9 cellular contexts compared by ENCODE assay signal in the genomic region with DNA sequence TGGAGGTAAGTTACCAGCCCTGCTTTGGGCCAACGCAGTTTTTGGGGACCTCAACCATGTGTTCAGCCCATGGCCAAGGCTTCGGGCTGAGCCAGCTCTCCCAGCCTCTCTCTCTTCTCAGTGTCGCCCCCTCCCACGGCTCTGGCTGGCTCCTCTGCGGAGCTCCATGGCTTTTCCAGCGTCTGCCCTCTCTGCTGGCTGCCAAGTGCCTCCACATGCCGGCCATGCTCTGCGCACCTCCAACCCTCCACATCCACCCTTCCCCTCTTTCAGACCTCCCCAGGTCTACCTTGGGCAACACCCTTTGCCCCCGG. TPM values are rescaled to one million over a fixed set of nuclear protein-coding genes. Genes with fewer than 3 reads are reported as not detected.
DNase-seq lines count a peak whose midpoint lies in the region; ATAC-seq and TF ChIP-seq lines count a peak whose summit lies in the region.
"Had no signal": no experiment of that assay in that cellular context is flagged by ENCODE, and none has a peak within 500 bp of the region (broad histone marks: within the 10 kb centered on the region; RNA-seq: fewer than 3 reads in every experiment).

No MANE protein-coding gene starts in this region.

- no peak overlapping the region for H4K8ac ChIP-seq in H9 (replicated peaks; ENCODE audit: insufficient read length, low read depth, low read length)

- DNase-seq in CD4-positive, CD25-positive, alpha-beta regulatory T cell: no peak
- DNase-seq in H9: no peak
- no peak for DNase-seq in naive thymus-derived CD4-positive, alpha-beta T cell
- no peak for DNase-seq in superior temporal gyrus (ENCODE audit: extremely low spot score)
- DNase-seq in dedifferentiated amniotic fluid mesenchymal stem cell (ENCODE audit: extremely low spot score): no peak
- DNase-seq in testis: no peak
- DNase-seq: NCI-H2029 had no signal

- peak overlapping the region; percentile 86 to 95 (median 90) for H3K4me3 Mint-ChIP-seq in CD4-positive, CD25-positive, alpha-beta regulatory T cell
- no peak overlapping the region for H3K4me3 Mint-ChIP-seq in H9
- H3K4me3 Mint-ChIP-seq in naive thymus-derived CD4-positive, alpha-beta T cell: peak overlapping the region; percentile 67 to 85 (median 80)

- no peak overlapping the region for H3K4ac ChIP-seq in H9 (ENCODE audit: low read depth, low read length)

- intact Hi-C loops in naive thymus-derived CD4-positive, alpha-beta T cell (cut with micrococcal nuclease): loop anchor here in 1 of 2 donors (1.0 to 2.0 kb wide), 3 partner anchors 14 to 79 kb away; a partner anchor contains a TSS
- intact Hi-C loops in testis (cut with DNase I; ENCODE audit: low total_unique reads): no loop called here

- H2BK120ac ChIP-seq in H9 (ENCODE audit: low read depth, low read length, poor library complexity, severe bottlenecking): no peak overlapping the region

- H2AK5ac ChIP-seq in H9 (ENCODE audit: insufficient read length, low read length): no peak overlapping the region

- peak overlapping the region; percentile 89 for H3K27ac ChIP-seq in CD4-positive, CD25-positive, alpha-beta regulatory T cell (ENCODE audit: insufficient read depth, low read length, poor library complexity, severe bottlenecking)
- no peak overlapping the region for H3K27ac ChIP-seq in H9 (ENCODE audit: insufficient read length, low read depth, low read length)
- H3K27ac ChIP-seq in adipose tissue (ENCODE audit: low read depth, low read length): peak overlapping the region; percentile 28
- H3K27ac ChIP-seq in naive thymus-derived CD4-positive, alpha-beta T cell (ENCODE audit: low read depth, low read length): peak overlapping the region; percentile 73
- H3K27ac ChIP-seq in testis: no peak overlapping the region

- peaks cover 24 to 78% (median 64%) of the 10 kb centered on the region in 4 donors for H3K4me1 Mint-ChIP-seq in CD4-positive, CD25-positive, alpha-beta regulatory T cell
- peaks cover 33 to 49% of the 10 kb centered on the region in 2 experiments for H3K4me1 Mint-ChIP-seq in H9
- peaks cover 51 to 77% (median 70%) of the 10 kb centered on the region in 7 donors for H3K4me1 Mint-ChIP-seq in naive thymus-derived CD4-positive, alpha-beta T cell

- H3K36me3 ChIP-seq in CD4-positive, CD25-positive, alpha-beta regulatory T cell (ENCODE audit: control insufficient read depth, insufficient read depth, low read length): peaks cover 21% of the 10 kb centered on the region
- H3K36me3 ChIP-seq in naive thymus-derived CD4-positive, alpha-beta T cell (ENCODE audit: control insufficient read depth in 2 of 3, insufficient read depth in 3 of 3, low read length in 3 of 3): peaks cover 0 to 15% (median 5%) of the 10 kb centered on the region in 3 experiments
- no peaks in the 10 kb centered on the region for H3K36me3 ChIP-seq in testis (ENCODE audit: low read depth, missing control alignments)

- no peak overlapping the region for H3K18ac ChIP-seq in H9 (ENCODE audit: insufficient read length, low read depth, low read length)

- H3K9me3 Mint-ChIP-seq in CD4-positive, CD25-positive, alpha-beta regulatory T cell: no peaks in the 10 kb centered on the region
- H3K9me3 Mint-ChIP-seq in H9: no peaks in the 10 kb centered on the region; a peak in 1 of 5 replicates
- H3K9me3 Mint-ChIP-seq in naive thymus-derived CD4-positive, alpha-beta T cell: no peaks in the 10 kb centered on the region

- H3K27ac Mint-ChIP-seq in CD4-positive, CD25-positive, alpha-beta regulatory T cell: peak overlapping the region; percentile 96 to 99 (median 96)
- peak overlapping the region in 2 of 3 experiments; percentile 66 to 67; a peak in 3 of 7 replicates for H3K27ac Mint-ChIP-seq in H9
- peak overlapping the region; percentile 88 to 98 (median 96) for H3K27ac Mint-ChIP-seq in naive thymus-derived CD4-positive, alpha-beta T cell

- H3K36me3 Mint-ChIP-seq in CD4-positive, CD25-positive, alpha-beta regulatory T cell: peaks cover 31% of the 10 kb centered on the region
- peaks cover 14 to 21% (median 14%) of the 10 kb centered on the region in 3 experiments; a peak in 6 of 7 replicates for H3K36me3 Mint-ChIP-seq in H9 (ENCODE audit: insufficient read depth in 1 of 3, low read depth in 3 of 3)
- peaks cover 0 to 45% (median 14%) of the 10 kb centered on the region in 5 donors for H3K36me3 Mint-ChIP-seq in naive thymus-derived CD4-positive, alpha-beta T cell

- H3K27me3 Mint-ChIP-seq in CD4-positive, CD25-positive, alpha-beta regulatory T cell: no peaks in the 10 kb centered on the region
- H3K27me3 Mint-ChIP-seq in H9 (ENCODE audit: low read depth): peaks cover 5% of the 10 kb centered on the region
- peaks cover 0 to 4% (median 0%) of the 10 kb centered on the region in 5 donors for H3K27me3 Mint-ChIP-seq in naive thymus-derived CD4-positive, alpha-beta T cell

- H3K4me1 ChIP-seq in CD4-positive, CD25-positive, alpha-beta regulatory T cell (ENCODE audit: control insufficient read depth, insufficient read depth, low read length, poor library complexity, severe bottlenecking): peaks cover 58% of the 10 kb centered on the region
- no peaks in the 10 kb centered on the region; the same call in 1 of the 2 replicates for H3K4me1 ChIP-seq in H9 (ENCODE audit: insufficient read depth, low read length)
- peaks cover 60 to 66% of the 10 kb centered on the region in 2 donors for H3K4me1 ChIP-seq in naive thymus-derived CD4-positive, alpha-beta T cell (ENCODE audit: control insufficient read depth in 2 of 2, insufficient read depth in 2 of 2, low read length in 2 of 2)
- peaks cover 12% of the 10 kb centered on the region for H3K4me1 ChIP-seq in testis

- no CpG with 5 or more reads among the region's 9 CpGs for WGBS in H9 (ENCODE audit: extremely low coverage, insufficient read length, low lambda C conversion rate)
- WGBS in adipose tissue, 3 donors: 82 to 87% (median 86%) methylated on average over 9 of the region's 9 CpGs
- WGBS in testis, 2 donors: 68 to 70% methylated on average over 2 to 9 of the region's 9 CpGs

- H4K20me1 ChIP-seq in H9 (ENCODE audit: control insufficient read depth, insufficient read depth, insufficient read length): peaks cover 3% of the 10 kb centered on the region

- no peak for TF ChIP-seq POLR2A in testis (IDR thresholded peaks at IDR 0.05)

- H3K9ac ChIP-seq in H9 (ENCODE audit: extremely low read depth, insufficient read length, low read length): no peak overlapping the region

- no peaks in the 10 kb centered on the region; the same call in 1 of the 2 replicates for H3K79me2 ChIP-seq in H9 (ENCODE audit: insufficient read depth, low read length)

- CTCF ChIA-PET in naive thymus-derived CD4-positive, alpha-beta T cell (lab: Charles Lee): interaction anchor here (0.6 to 1.1 kb wide), 2 partner anchors 21 to 22 kb away, joined by 3 read pairs; no protein-coding TSS in a partner anchor

- no peak overlapping the region for H2BK12ac ChIP-seq in H9 (ENCODE audit: insufficient read length, low read depth, low read length)

- no peak overlapping the region for H4K5ac ChIP-seq in H9 (ENCODE audit: insufficient read length, low read depth, low read length)

- no peaks in the 10 kb centered on the region for H3K23me2 ChIP-seq in H9 (ENCODE audit: insufficient read length, low read depth, low read length, poor library complexity, severe bottlenecking)

- H3K23ac ChIP-seq in H9 (ENCODE audit: insufficient read length, low read depth, low read length): no peak overlapping the region

- no peak overlapping the region for H2BK20ac ChIP-seq in H9 (ENCODE audit: low read depth, low read length, poor library complexity, severe bottlenecking)

- no peak overlapping the region; the same call in 1 of the 2 replicates for H3K14ac ChIP-seq in H9 (ENCODE audit: insufficient read depth, low read length)

- H3T11ph ChIP-seq in H9 (ENCODE audit: low read length): no peak overlapping the region

- no peak overlapping the region for H3K4me2 ChIP-seq in H9 (ENCODE audit: insufficient read depth, insufficient read length, low read length)

- H3K4me3 ChIP-seq in CD4-positive, CD25-positive, alpha-beta regulatory T cell (ENCODE audit: low read depth, low read length): peak overlapping the region; percentile 73
- peak overlapping the region; percentile 41 for H3K4me3 ChIP-seq in naive thymus-derived CD4-positive, alpha-beta T cell (ENCODE audit: low read length)
- H3K4me3 ChIP-seq in testis: no peak overlapping the region

- no peak overlapping the region for H3K56ac ChIP-seq in H9 (ENCODE audit: insufficient read length, low read depth, low read length)

- H3K27me3 ChIP-seq in CD4-positive, CD25-positive, alpha-beta regulatory T cell (ENCODE audit: control insufficient read depth, insufficient read depth, low read length): no peaks in the 10 kb centered on the region
- H3K27me3 ChIP-seq in H9 (ENCODE audit: insufficient read depth, low read length) (no peaks in the 10 kb centered on the region), testis (no peaks in the 10 kb centered on the region)
- no peaks in the 10 kb centered on the region for H3K27me3 ChIP-seq in naive thymus-derived CD4-positive, alpha-beta T cell (ENCODE audit: control insufficient read depth in 2 of 2, insufficient read depth in 2 of 2, low read length in 2 of 2)

- no peaks in the 10 kb centered on the region for H3K79me1 ChIP-seq in H9 (ENCODE audit: insufficient read depth, low read depth, low read length, poor library complexity, severe bottlenecking)

- H2AFZ ChIP-seq in H9 (ENCODE audit: low read length): no peak overlapping the region

- POLR2A ChIA-PET in naive thymus-derived CD4-positive, alpha-beta T cell (lab: Charles Lee): interaction anchor here (0.6 to 1.6 kb wide), 9 partner anchors 10 to 115 kb away, joined by 3 to 8 read pairs (median 4); no protein-coding TSS in a partner anchor

- H2BK5ac ChIP-seq in H9 (ENCODE audit: insufficient read length, low read length): no peak overlapping the region

- no peak overlapping the region for H4K91ac ChIP-seq in H9 (ENCODE audit: insufficient read length, low read depth, low read length)

- TF ChIP-seq CTCF in H9 (conservative IDR thresholded peaks at IDR 0.05) (no peak), testis (IDR thresholded peaks at IDR 0.05) (no peak)

- H3K9me3 ChIP-seq in CD4-positive, CD25-positive, alpha-beta regulatory T cell (ENCODE audit: control insufficient read depth in 2 of 2, low read length in 2 of 2): no peaks in the 10 kb centered on the region
- H3K9me3 ChIP-seq in H9 (ENCODE audit: control insufficient read depth, low read depth, low read length) (no peaks in the 10 kb centered on the region), testis (no peaks in the 10 kb centered on the region)
- H3K9me3 ChIP-seq in naive thymus-derived CD4-positive, alpha-beta T cell (ENCODE audit: control insufficient read depth in 2 of 3, low read length in 3 of 3): no peaks in the 10 kb centered on the region

- H2BK15ac ChIP-seq in H9 (ENCODE audit: low read depth, low read length): no peak overlapping the region

- peak in 1 of 2 donors; percentile 4 for ATAC-seq in CD4-positive, CD25-positive, alpha-beta regulatory T cell (ENCODE audit: low read depth in 2 of 2)
- ATAC-seq in naive thymus-derived CD4-positive, alpha-beta T cell: no peak
- ATAC-seq in HG02852 (IDR thresholded peaks at IDR 0.05; ENCODE audit: unreplicated experiment): no peak

RNA-seq across cellular contexts. Expression of a gene that starts 23.2 kb away (rescaled TPM):
- 353 TPM for total RNA-seq in CD4-positive, CD25-positive, alpha-beta regulatory T cell
- 100 to 1,000 TPM; 450 to 761 (median 584) TPM for polyA plus RNA-seq in CD4-positive, CD25-positive, alpha-beta regulatory T cell
- total RNA-seq in H9 (2021): 81.4 and 88.6 TPM in 2 replicates
- 100 to 1,000 TPM in 2 of 3 donors, 10 to 100 TPM in 1; 14.1 to 134 (median 132) TPM for polyA plus RNA-seq in adipose tissue
- total RNA-seq in naive thymus-derived CD4-positive, alpha-beta T cell: 100 to 1,000 TPM in 3 of 5 experiments, 10 to 100 TPM in 2; 84.2 to 704 (median 172) TPM
- polyA plus RNA-seq in naive thymus-derived CD4-positive, alpha-beta T cell: 100 to 1,000 TPM; 268 to 344 TPM
- 100 to 1,000 TPM in 1 of 2 donors, 10 to 100 TPM in 1; 61.9 to 124 TPM for total RNA-seq in testis
- 56.9 TPM for polyA plus RNA-seq in testis (ENCODE audit: insufficient read depth, low read depth, low replicate concordance)

RNA-seq across cellular contexts. Expression of a gene that starts 53.6 kb away (rescaled TPM):
- total RNA-seq in CD4-positive, CD25-positive, alpha-beta regulatory T cell: 86.0 TPM
- polyA plus RNA-seq in CD4-positive, CD25-positive, alpha-beta regulatory T cell: 10 to 100 TPM; 28.1 to 43.4 (median 35.1) TPM
- 32.2 and 36.7 TPM in 2 replicates for total RNA-seq in H9 (2021)
- polyA plus RNA-seq in adipose tissue: 10 to 100 TPM; 16.1 to 29.2 (median 17.8) TPM
- 100 to 1,000 TPM in 2 of 5 experiments, 10 to 100 TPM in 3; 51.8 to 161 (median 97.8) TPM for total RNA-seq in naive thymus-derived CD4-positive, alpha-beta T cell
- polyA plus RNA-seq in naive thymus-derived CD4-positive, alpha-beta T cell: 10 to 100 TPM; 45.8 to 73.7 TPM
- total RNA-seq in testis: 100 to 1,000 TPM; 113 to 129 TPM
- polyA plus RNA-seq in testis (ENCODE audit: insufficient read depth, low read depth, low replicate concordance): 75.1 TPM

Comparison
In these comparisons a context has a peak if more than half of its experiments do, and no peak if none do; other contexts are left out.
1. H3K27ac ChIP-seq: peak in CD4-positive, CD25-positive, alpha-beta regulatory T cell (single experiment), adipose tissue (single experiment) and naive thymus-derived CD4-positive, alpha-beta T cell (single experiment); none in H9 (single experiment) and testis (0 of 2).
2. H3K4me3 ChIP-seq: peak in CD4-positive, CD25-positive, alpha-beta regulatory T cell (single experiment) and naive thymus-derived CD4-positive, alpha-beta T cell (single experiment); none in testis (0 of 2).
3. H3K4me3 Mint-ChIP-seq: peak in CD4-positive, CD25-positive, alpha-beta regulatory T cell (4 of 4) and naive thymus-derived CD4-positive, alpha-beta T cell (10 of 10); none in H9 (0 of 2).
4. Peak in every context shown above with its lines, with median percentiles within 50 percentile points of each other: H3K27ac Mint-ChIP-seq.